ENCODE assay signal across 8 cellular contexts in genomic region chr17:38444151-38444550, GRCh38. TPM values are rescaled to one million over a fixed set of nuclear protein-coding genes. Genes with fewer than 3 reads are reported as not detected.
A peak's percentile ranks its signal among the peaks of the same experiment; 100 is the strongest.
DNase-seq lines count a peak whose midpoint lies in the region; ATAC-seq and TF ChIP-seq lines count a peak whose summit lies in the region.

No MANE protein-coding gene starts in this region.

- CTCF ChIA-PET in GM10248 (lab: Yijun Ruan, JAX), result interaction anchor here (0.9 to 2.2 kb wide), 4 partner anchors 10 to 15 kb away, joined by 3 to 8 read pairs (median 4); no protein-coding TSS in a partner anchor

- H3K27ac ChIP-seq in angular gyrus (ENCODE audit: low read depth, low read length) (peak overlapping the region; percentile 66), skeletal muscle tissue (ENCODE audit: low read depth, low read length) (no peak overlapping the region)

- H3K27me3 ChIP-seq in skeletal muscle tissue (ENCODE audit: control insufficient read depth in 3 of 3, insufficient read depth in 3 of 3, low read length in 3 of 3), result no peaks in the 10 kb centered on the region

- peaks cover 0 to 2% (median 0%) of the 10 kb centered on the region in 3 donors for H3K36me3 ChIP-seq in skeletal muscle tissue (ENCODE audit: control insufficient read depth in 3 of 3, insufficient read depth in 3 of 3, low read length in 3 of 3)

- DNase-seq in GM10248 (ENCODE audit: extremely low spot score) (peak; percentile 81), NAMALWA (ENCODE audit: low spot score) (peak; percentile 72), T-helper 1 cell (peak in 4 of 5 donors; percentile 31 to 45 (median 40)), hippocampal formation (lab: John Stamatoyannopoulos, UW) (peak; percentile 67 to 76)

- TF ChIP-seq CTCF in GM10248 (IDR thresholded peaks at IDR 0.05; ENCODE audit: control extremely low read depth, extremely low read depth, low read depth, missing control alignments), result peak; percentile 80

- H3K9ac ChIP-seq in skeletal muscle tissue (ENCODE audit: low read depth in 1 of 3, low read length in 3 of 3), result peak overlapping the region in 2 of 3 donors; percentile 45 to 53

- H3K4me1 ChIP-seq in skeletal muscle tissue (ENCODE audit: control insufficient read depth in 3 of 3, insufficient read depth in 3 of 3, low read length in 3 of 3), result peaks cover 31 to 56% (median 54%) of the 10 kb centered on the region in 3 donors

- peak overlapping the region in 2 of 3 donors; percentile 56 to 65 for H3K4me3 ChIP-seq in skeletal muscle tissue (ENCODE audit: low read length in 3 of 3)

- H3K9me3 ChIP-seq in skeletal muscle tissue (ENCODE audit: control insufficient read depth in 3 of 3, low read length in 3 of 3), result no peaks in the 10 kb centered on the region

- ATAC-seq in GM21360 (IDR thresholded peaks at IDR 0.05; ENCODE audit: unreplicated experiment) (no peak), HG03439 (IDR thresholded peaks at IDR 0.05; ENCODE audit: unreplicated experiment) (no peak)

- POLR2A ChIA-PET in GM10248 (lab: Yijun Ruan, JAX), result no interaction called here

RNA-seq across cellular contexts. Expression of gene ARHGAP23, which starts 15.9 kb away (rescaled TPM):
- total RNA-seq in skeletal muscle tissue, result 25.6 TPM
